In genomic region chr4:57132746-57133142, GRCh38 we compare ENCODE assay signal across 13 cellular contexts. TPM values are rescaled to one million over a fixed set of nuclear protein-coding genes. Genes with fewer than 3 reads are reported as not detected.
DNase-seq lines count a peak whose midpoint lies in the region; ATAC-seq, FAIRE-seq and TF ChIP-seq lines count a peak whose summit lies in the region.
"Had no signal": no experiment of that assay in that cellular context is flagged by ENCODE, and none has a peak within 500 bp of the region (broad histone marks: within the 10 kb centered on the region; RNA-seq: fewer than 3 reads in every experiment).

No MANE protein-coding gene starts in this region.

- peaks cover 3% of the 10 kb centered on the region for H3K36me3 Mint-ChIP-seq in osteocyte (ENCODE audit: unreplicated experiment)

- ATAC-seq in stimulated activated naive CD8-positive, alpha-beta T cell treated with anti-CD3 and anti-CD28 coated beads, Interleukin-15, Interleukin-2, amounts not matched to agents 100 U/mL and 50 U/mL, for 24 hours = no peak
- ATAC-seq: GM12878, Panc1, Right ventricle myocardium inferior had no signal

- H3K4me2 ChIP-seq in endothelial cell of umbilical vein (ENCODE audit: insufficient read depth, low read length) = no peak overlapping the region

- POLR2A ChIA-PET in endothelial cell of umbilical vein (lab: Charles Lee) = interaction anchor here (1.5 kb wide), 1 partner anchor 22 kb away, joined by 5 read pairs; the partner anchor contains the start of gene IGFBP7

- H4K20me1 ChIP-seq in endothelial cell of umbilical vein (replicated peaks; ENCODE audit: control insufficient read depth, extremely low read depth, insufficient read depth, low read length) = no peaks in the 10 kb centered on the region

- dilution Hi-C loops in endothelial cell of umbilical vein (cut with MboI; ENCODE audit: extremely low pct_ligation_motif_present, low sequenced_read_pairs) = no loop called here

- TF ChIP-seq CTCF in C4-2B (conservative IDR thresholded peaks at IDR 0.05) = no peak
- no peak for TF ChIP-seq CTCF in endothelial cell of umbilical vein (IDR thresholded peaks at IDR 0.05; ENCODE audit: extremely low read depth in 1 of 2, insufficient read depth in 1 of 2, low read depth in 1 of 2, low read length in 2 of 2)
- TF ChIP-seq CTCF in osteocyte (IDR thresholded peaks at IDR 0.05) = no peak
- no peak for TF ChIP-seq CTCF in GM10266 (IDR thresholded peaks at IDR 0.05; ENCODE audit: control insufficient read depth, insufficient read depth, low read depth, missing control alignments)

- H3K4me3 Mint-ChIP-seq in osteocyte (ENCODE audit: unreplicated experiment) = no peak overlapping the region

- H3K9me1 ChIP-seq in endothelial cell of umbilical vein (replicated peaks; ENCODE audit: control insufficient read depth, extremely low read depth, insufficient read depth, low read length) = no peaks in the 10 kb centered on the region

- H3K79me2 ChIP-seq in endothelial cell of umbilical vein (ENCODE audit: control insufficient read depth, insufficient read depth, low read length) = no peaks in the 10 kb centered on the region

- no peak overlapping the region for H2AFZ ChIP-seq in endothelial cell of umbilical vein (ENCODE audit: low read depth, low read length)

- peak; percentile 37 for FAIRE-seq in endothelial cell of umbilical vein (lab: Jason Lieb, UNC)
- FAIRE-seq: GM12878 had no signal

- no peaks in the 10 kb centered on the region for H3K9me3 ChIP-seq in endothelial cell of umbilical vein (replicated peaks; ENCODE audit: control insufficient read depth, insufficient read depth, low read length)

- DNase-seq in EH (ENCODE audit: low read depth) (peak; percentile 40), endothelial cell of umbilical vein (ENCODE audit: low read depth, low spot score) (peak; percentile 33), osteocyte (ENCODE audit: extremely low spot score, unreplicated experiment) (no peak), GM10266 (ENCODE audit: extremely low spot score) (no peak)
- no peak for DNase-seq in stimulated activated CD4-positive, alpha-beta T cell treated with anti-CD3 and anti-CD28 coated beads, Interleukin-2, amount 100 ng/mL, for 24 hours
- DNase-seq in stimulated activated naive CD8-positive, alpha-beta T cell treated with anti-CD3 and anti-CD28 coated beads, Interleukin-15, Interleukin-2, amounts not matched to agents 100 U/mL and 50 U/mL, for 24 hours = no peak
- DNase-seq: DMS153, NCI-H1436 treated with DMSO at 0.1 percent for 48 hours, NCI-H226 had no signal

- no peaks in the 10 kb centered on the region for H3K27me3 Mint-ChIP-seq in osteocyte (ENCODE audit: unreplicated experiment)

- H3K27ac ChIP-seq in C4-2B = peak overlapping the region; percentile 32
- H3K27ac ChIP-seq in endothelial cell of umbilical vein (ENCODE audit: insufficient read depth, low read depth, low read length) = no peak overlapping the region

- H3K4me1 Mint-ChIP-seq in osteocyte (ENCODE audit: unreplicated experiment) = peaks cover 45% of the 10 kb centered on the region

- H3K27me3 ChIP-seq in endothelial cell of umbilical vein (ENCODE audit: control insufficient read depth in 2 of 2, insufficient read depth in 2 of 2, low read length in 2 of 2) = no peaks in the 10 kb centered on the region

- intact Hi-C loops in endothelial cell of umbilical vein (cut with micrococcal nuclease) = no loop called here

- no peaks in the 10 kb centered on the region for H3K36me3 ChIP-seq in endothelial cell of umbilical vein (ENCODE audit: control insufficient read depth in 2 of 2, extremely low read depth in 1 of 2, insufficient read depth in 2 of 2, low read length in 2 of 2)

- no peaks in the 10 kb centered on the region for H3K9me3 Mint-ChIP-seq in osteocyte (ENCODE audit: unreplicated experiment)

- BruUV-seq in endothelial cell of umbilical vein (replicated peaks; lab: Mats Ljungman, UMichigan) = no TSS peak

- H3K4me1 ChIP-seq in endothelial cell of umbilical vein (ENCODE audit: control insufficient read depth, extremely low read depth, insufficient read depth, low read length) = peaks cover 14% of the 10 kb centered on the region

- CTCF ChIA-PET in endothelial cell of umbilical vein (lab: Charles Lee) = interaction anchor here (1.0 to 1.6 kb wide), 4 partner anchors 8 to 16 kb away, joined by 3 to 4 read pairs (median 4); no protein-coding TSS in a partner anchor

- no peak for TF ChIP-seq POLR2A in endothelial cell of umbilical vein (IDR thresholded peaks at IDR 0.05; ENCODE audit: low read depth, low read length)

- peak overlapping the region; percentile 82 for H3K27ac Mint-ChIP-seq in osteocyte (ENCODE audit: unreplicated experiment)

- H3K9ac ChIP-seq in endothelial cell of umbilical vein (replicated peaks; ENCODE audit: extremely low read depth, insufficient read depth, low read length) = no peak overlapping the region

- H3K4me3 ChIP-seq in endothelial cell of umbilical vein (replicated peaks in 1 of 3; ENCODE audit: insufficient read depth in 1 of 3, low read depth in 1 of 3, low read length in 3 of 3) = no peak overlapping the region
- H3K4me3 ChIP-seq: GM12878 had no signal

TF ChIP-seq in endothelial cell of umbilical vein, 7 proteins besides CTCF, POLR2A, EP300 and RAD21:
- TF ChIP-seq POLR2AphosphoS5 (IDR thresholded peaks at IDR 0.05; ENCODE audit: insufficient read depth, low read depth, low read length) (no peak), JUN (IDR thresholded peaks at IDR 0.05; ENCODE audit: borderline replicate concordance, insufficient read depth, insufficient read length, low read depth) (no peak), MYC (IDR thresholded peaks at IDR 0.05; ENCODE audit: low read depth, low read length) (no peak), FOS (IDR thresholded peaks at IDR 0.05; ENCODE audit: borderline replicate concordance, insufficient read depth, low read length) (no peak), MAX (IDR thresholded peaks at IDR 0.05; ENCODE audit: insufficient read depth, insufficient read length) (no peak), GATA2 (IDR thresholded peaks at IDR 0.05; ENCODE audit: insufficient read depth, insufficient read length, low read depth, low read length) (no peak), EZH2 (IDR thresholded peaks at IDR 0.05; ENCODE audit: borderline replicate concordance, low read depth, low read length, severe bottlenecking) (no peak)
TF ChIP-seq in endothelial cell of umbilical vein: peak in this region for 0.

RNA-seq across cellular contexts. Expression of gene IGFBP7, which starts 22.6 kb away (rescaled TPM):
- total RNA-seq in endothelial cell of umbilical vein (377 and 526 TPM in 2 replicates), osteocyte (3,484 and 3,576 TPM in 2 replicates)
- 770 and 1,004 TPM in 2 replicates for polyA plus RNA-seq in endothelial cell of umbilical vein
- 668 and 889 TPM in 2 replicates for polyA plus RNA-seq in endothelial cell of umbilical vein (2011; cell fraction: cytosol; rRNA removed)
- 359 and 408 TPM in 2 replicates for polyA plus RNA-seq in endothelial cell of umbilical vein (2011; cell fraction: nucleus; rRNA removed)
- 431 and 488 TPM in 2 replicates for polyA plus RNA-seq in endothelial cell of umbilical vein (2012)
- 262 and 334 TPM in 2 replicates for polyA minus RNA-seq in endothelial cell of umbilical vein
- 3.2 TPM for polyA minus RNA-seq in endothelial cell of umbilical vein (2011; cell fraction: cytosol; rRNA and poly(A)+ RNA removed)
- 73.2 and 129 TPM in 2 replicates for polyA minus RNA-seq in endothelial cell of umbilical vein (2011; cell fraction: nucleus; rRNA and poly(A)+ RNA removed)

Comparison
In these comparisons a context has a peak if more than half of its experiments do, and no peak if none do; other contexts are left out.
1. DNase-seq: peak in EH (single experiment) and endothelial cell of umbilical vein (single experiment); none in osteocyte (single experiment), stimulated activated CD4-positive, alpha-beta T cell treated with anti-CD3 and anti-CD28 coated beads, Interleukin-2, amount 100 ng/mL, for 24 hours (0 of 2), GM10266 (single experiment) and stimulated activated naive CD8-positive, alpha-beta T cell treated with anti-CD3 and anti-CD28 coated beads, Interleukin-15, Interleukin-2, amounts not matched to agents 100 U/mL and 50 U/mL, for 24 hours (single experiment).